28 cellular contexts compared by ENCODE assay signal in the genomic region with DNA sequence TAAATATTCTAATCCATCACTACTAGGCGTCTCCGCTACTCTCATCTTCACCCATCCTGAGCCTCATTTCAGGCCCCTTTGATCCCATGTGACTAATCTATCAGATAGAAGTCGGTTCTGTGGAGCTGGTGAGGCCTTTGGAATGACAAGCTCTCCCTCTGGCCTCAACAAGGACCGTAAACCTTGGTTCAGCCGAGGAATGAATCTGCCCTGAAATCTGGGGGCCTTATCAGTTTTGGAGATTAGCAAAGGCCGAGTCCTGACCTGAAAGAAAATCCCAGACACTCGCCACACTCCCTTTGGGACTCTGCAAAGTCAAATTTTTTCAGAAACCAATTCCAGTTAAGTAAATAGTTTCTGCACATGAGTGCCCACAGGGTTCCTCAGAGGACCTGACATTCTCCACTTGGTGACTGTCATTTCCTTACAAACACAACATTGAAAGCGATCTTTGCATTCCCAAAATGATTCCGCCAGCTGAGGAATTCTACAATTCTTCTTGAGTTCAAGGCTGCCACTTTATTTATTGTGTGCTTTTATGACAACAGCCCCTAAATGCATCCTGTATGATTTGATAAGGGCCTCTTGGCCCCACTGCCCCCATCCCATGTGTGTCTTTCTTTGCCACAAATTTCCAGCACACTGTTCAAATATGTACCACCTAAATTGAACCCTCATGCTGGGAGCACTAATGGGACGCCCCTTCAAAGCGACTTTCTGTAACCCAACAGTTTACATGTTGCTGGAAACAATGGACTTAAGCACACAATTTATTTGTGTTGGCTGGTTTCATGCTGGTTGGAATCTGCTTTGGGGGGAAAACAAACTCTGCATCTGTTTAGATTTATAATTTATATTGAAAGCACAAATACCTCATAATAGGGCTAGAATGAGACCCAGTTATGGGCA. TPM values are rescaled to one million over a fixed set of nuclear protein-coding genes. Genes with fewer than 3 reads are reported as not detected.
DNase-seq lines count a peak whose midpoint lies in the region; ATAC-seq and TF ChIP-seq lines count a peak whose summit lies in the region.
"Had no signal": no experiment of that assay in that cellular context is flagged by ENCODE, and none has a peak within 500 bp of the region (broad histone marks: within the 10 kb centered on the region; RNA-seq: fewer than 3 reads in every experiment).

No MANE protein-coding gene starts in this region.

- no peaks in the 10 kb centered on the region for H4K20me1 ChIP-seq in GM23338 (replicated peaks; ENCODE audit: insufficient read depth)

- H3K4me3 Mint-ChIP-seq in GM23338 = no peak overlapping the region
- H3K4me3 Mint-ChIP-seq in endodermal cell = peak overlapping the region; percentile 5
- no peak overlapping the region for H3K4me3 Mint-ChIP-seq in nephron progenitor cell
- H3K4me3 Mint-ChIP-seq in stimulated activated memory B cell treated with anti-CD40 and anti-IgM and Interleukin-4, amounts not matched to agents 10 μg/mL and 1 μg/mL and 100 μg/mL, for 72 hours = no peak overlapping the region
- H3K4me3 Mint-ChIP-seq: activated naive CD8-positive, alpha-beta T cell treated with anti-CD3 and anti-CD28 coated beads for 36 hours; central memory CD8-positive, alpha-beta T cell; HFFc6; natural killer cell treated with Interleukin-12 subunit alpha and Interleukin-12 subunit beta and Interleukin-15 and Interleukin-18, amount 100 ng/mL, for 72 hours; stimulated activated effector memory CD8-positive, alpha-beta T cell treated with anti-CD3 and anti-CD28 coated beads, Interleukin-12 subunit alpha, Interleukin-12 subunit beta, amount 100 ng/mL, for 72 hours had no signal

- peak overlapping the region; percentile 84; the same call in 1 of the 2 replicates for H2AFZ ChIP-seq in GM23338
- H2AFZ ChIP-seq: GM23248 had no signal

- H3K4me1 Mint-ChIP-seq in GM23338 (peaks cover 18% of the 10 kb centered on the region), endodermal cell (peaks cover 27% of the 10 kb centered on the region), nephron progenitor cell (peaks cover 23% of the 10 kb centered on the region)
- H3K4me1 Mint-ChIP-seq in stimulated activated memory B cell treated with anti-CD40 and anti-IgM and Interleukin-4, amounts not matched to agents 10 μg/mL and 1 μg/mL and 100 μg/mL, for 72 hours = no peaks in the 10 kb centered on the region
- H3K4me1 Mint-ChIP-seq: activated naive CD8-positive, alpha-beta T cell treated with anti-CD3 and anti-CD28 coated beads for 36 hours; central memory CD8-positive, alpha-beta T cell; stimulated activated effector memory CD8-positive, alpha-beta T cell treated with anti-CD3 and anti-CD28 coated beads, Interleukin-12 subunit alpha, Interleukin-12 subunit beta, amount 100 ng/mL, for 72 hours had no signal

- TF ChIP-seq CTCF in GM23338 (conservative IDR thresholded peaks at IDR 0.05; ENCODE audit: low read depth in 2 of 2) = no peak
- TF ChIP-seq CTCF in endodermal cell (conservative IDR thresholded peaks at IDR 0.05) = no peak
- TF ChIP-seq CTCF in nephron progenitor cell (IDR thresholded peaks at IDR 0.05) = no peak
- TF ChIP-seq CTCF in GM13976 (IDR thresholded peaks at IDR 0.05; ENCODE audit: borderline replicate concordance, control extremely low read depth, extremely low read depth, insufficient read depth, missing control alignments) = no peak

- 72 to 77% methylated on average over 9 to 11 of the region's 11 CpGs for WGBS in endodermal cell (ENCODE audit: insufficient coverage in 1 of 2, insufficient read length in 1 of 2), 2 experiments

- H3K9me2 ChIP-seq in GM23338 (ENCODE audit: insufficient read depth) = no peaks in the 10 kb centered on the region

- H3K79me2 ChIP-seq in GM23338 (replicated peaks; ENCODE audit: insufficient read depth) = no peaks in the 10 kb centered on the region

- no peaks in the 10 kb centered on the region; the same call in 2 of the 3 replicates for H3K9me3 Mint-ChIP-seq in GM23338
- no peaks in the 10 kb centered on the region for H3K9me3 Mint-ChIP-seq in endodermal cell
- no peaks in the 10 kb centered on the region for H3K9me3 Mint-ChIP-seq in nephron progenitor cell
- no peaks in the 10 kb centered on the region for H3K9me3 Mint-ChIP-seq in stimulated activated memory B cell treated with anti-CD40 and anti-IgM and Interleukin-4, amounts not matched to agents 10 μg/mL and 1 μg/mL and 100 μg/mL, for 72 hours
- H3K9me3 Mint-ChIP-seq: activated naive CD8-positive, alpha-beta T cell treated with anti-CD3 and anti-CD28 coated beads for 36 hours; central memory CD8-positive, alpha-beta T cell; HFFc6; natural killer cell treated with Interleukin-12 subunit alpha and Interleukin-12 subunit beta and Interleukin-15 and Interleukin-18, amount 100 ng/mL, for 72 hours; stimulated activated effector memory CD8-positive, alpha-beta T cell treated with anti-CD3 and anti-CD28 coated beads, Interleukin-12 subunit alpha, Interleukin-12 subunit beta, amount 100 ng/mL, for 72 hours had no signal

- peaks cover 20% of the 10 kb centered on the region for H3K27me3 Mint-ChIP-seq in GM23338 (ENCODE audit: insufficient read depth, low read depth, poor library complexity)
- no peaks in the 10 kb centered on the region for H3K27me3 Mint-ChIP-seq in endodermal cell (ENCODE audit: insufficient read depth)
- H3K27me3 Mint-ChIP-seq in nephron progenitor cell (ENCODE audit: low read depth, poor library complexity) = no peaks in the 10 kb centered on the region
- peaks cover 54% of the 10 kb centered on the region for H3K27me3 Mint-ChIP-seq in stimulated activated memory B cell treated with anti-CD40 and anti-IgM and Interleukin-4, amounts not matched to agents 10 μg/mL and 1 μg/mL and 100 μg/mL, for 72 hours

- peaks cover 5% of the 10 kb centered on the region; the same call in 1 of the 2 replicates for H3K4me1 ChIP-seq in GM23338 (ENCODE audit: insufficient read depth)
- peaks cover 7% of the 10 kb centered on the region for H3K4me1 ChIP-seq in endodermal cell (ENCODE audit: control insufficient read depth, insufficient read depth, low read length)
- H3K4me1 ChIP-seq: ascending aorta, pancreas, spleen had no signal

- H3K27me3 ChIP-seq in GM23338 (ENCODE audit: insufficient read depth) (no peaks in the 10 kb centered on the region), endodermal cell (ENCODE audit: control insufficient read depth, insufficient read depth, low read length, poor library complexity, severe bottlenecking) (no peaks in the 10 kb centered on the region)
- H3K27me3 ChIP-seq: ascending aorta, pancreas had no signal

- no peak overlapping the region for H3K9ac ChIP-seq in endodermal cell (ENCODE audit: extremely low read depth, low read length, poor library complexity, severe bottlenecking)
- H3K9ac ChIP-seq: GM23248 had no signal

- H3K36me3 Mint-ChIP-seq in GM23338 (ENCODE audit: low read depth) = no peaks in the 10 kb centered on the region
- no peaks in the 10 kb centered on the region for H3K36me3 Mint-ChIP-seq in endodermal cell (ENCODE audit: low read depth)
- H3K36me3 Mint-ChIP-seq in nephron progenitor cell (ENCODE audit: low read depth) = no peaks in the 10 kb centered on the region
- no peaks in the 10 kb centered on the region for H3K36me3 Mint-ChIP-seq in stimulated activated memory B cell treated with anti-CD40 and anti-IgM and Interleukin-4, amounts not matched to agents 10 μg/mL and 1 μg/mL and 100 μg/mL, for 72 hours
- H3K36me3 Mint-ChIP-seq: activated naive CD8-positive, alpha-beta T cell treated with anti-CD3 and anti-CD28 coated beads for 36 hours; natural killer cell treated with Interleukin-12 subunit alpha and Interleukin-12 subunit beta and Interleukin-15 and Interleukin-18, amount 100 ng/mL, for 72 hours; stimulated activated effector memory CD8-positive, alpha-beta T cell treated with anti-CD3 and anti-CD28 coated beads, Interleukin-12 subunit alpha, Interleukin-12 subunit beta, amount 100 ng/mL, for 72 hours had no signal

- no peak overlapping the region for H3K4me2 ChIP-seq in GM23338

- H3K36me3 ChIP-seq in GM23338 (ENCODE audit: insufficient read depth) (no peaks in the 10 kb centered on the region), endodermal cell (ENCODE audit: control insufficient read depth, insufficient read depth, low read length) (no peaks in the 10 kb centered on the region)
- H3K36me3 ChIP-seq: ascending aorta, pancreas, spleen, WERI-Rb-1 had no signal

- in situ Hi-C loops in GM13976 (cut with MboI; ENCODE audit: low sequenced_read_pairs, unreplicated experiment) = no loop called here

- ATAC-seq in GM23338 (no peak), GM19035 (IDR thresholded peaks at IDR 0.05; ENCODE audit: unreplicated experiment) (no peak)
- ATAC-seq in stimulated activated memory B cell treated with anti-CD40 and anti-IgM and Interleukin-4, amounts not matched to agents 10 μg/mL and 1 μg/mL and 100 μg/mL, for 72 hours = no peak
- ATAC-seq: mucosa of descending colon; natural killer cell treated with Interleukin-12 subunit alpha and Interleukin-12 subunit beta and Interleukin-15 and Interleukin-18, amount 100 ng/mL, for 72 hours; pancreas; stimulated activated effector memory CD8-positive, alpha-beta T cell treated with anti-CD3 and anti-CD28 coated beads, Interleukin-12 subunit alpha, Interleukin-12 subunit beta, amount 100 ng/mL, for 72 hours had no signal

- no peak for DNase-seq in GM23338 (ENCODE audit: low spot score)
- DNase-seq in NCI-H1930 (lab: John Stamatoyannopoulos, UW) = peak; percentile 12 to 13
- no peak for DNase-seq in endodermal cell
- no peak for DNase-seq in nephron progenitor cell
- no peak for DNase-seq in GM13976 (ENCODE audit: low spot score)
- DNase-seq: activated CD4-positive, alpha-beta T cell treated with anti-CD3 and anti-CD28 coated beads for 48 hours; activated CD8-positive, alpha-beta memory T cell treated with anti-CD3 and anti-CD28 coated beads for 24 hours; activated effector memory CD4-positive, alpha-beta T cell treated with anti-CD3 and anti-CD28 coated beads, Interleukin-2, amount 50 U/mL, for 16 hours; activated naive CD8-positive, alpha-beta T cell treated with anti-CD3 and anti-CD28 coated beads for 36 hours; C1 segment of cervical spinal cord; DMS79; GM23248; HFFc6; islet precursor cell; mucosa of descending colon; NCI-H1436; NCI-H226; pancreas; spleen; stimulated activated CD4-positive, alpha-beta T cell treated with anti-CD3 and anti-CD28 coated beads, Interleukin-2, amount 100 ng/mL, for 48 hours; WERI-Rb-1 had no signal

- H3K4me3 ChIP-seq in GM23338 (no peak overlapping the region), endodermal cell (ENCODE audit: low read length) (no peak overlapping the region)
- H3K4me3 ChIP-seq: ascending aorta, GM23248, mucosa of descending colon, pancreas, spleen had no signal

- no peak overlapping the region for H3K27ac ChIP-seq in GM23338 (ENCODE audit: low read depth)
- no peak overlapping the region for H3K27ac ChIP-seq in endodermal cell (ENCODE audit: low read depth, low read length)
- H3K27ac ChIP-seq: ascending aorta, GM23248, pancreas, spleen, WERI-Rb-1 had no signal

- H3K9me3 ChIP-seq in endodermal cell (ENCODE audit: control insufficient read depth, low read length) = no peaks in the 10 kb centered on the region
- H3K9me3 ChIP-seq: ascending aorta, mucosa of descending colon, pancreas, spleen had no signal

- no peaks in the 10 kb centered on the region for H3F3A ChIP-seq in GM23338 (replicated peaks; ENCODE audit: low read depth)

- H3K27ac Mint-ChIP-seq in GM23338 (no peak overlapping the region), endodermal cell (no peak overlapping the region), nephron progenitor cell (peak overlapping the region; percentile 86)
- no peak overlapping the region for H3K27ac Mint-ChIP-seq in stimulated activated memory B cell treated with anti-CD40 and anti-IgM and Interleukin-4, amounts not matched to agents 10 μg/mL and 1 μg/mL and 100 μg/mL, for 72 hours
- H3K27ac Mint-ChIP-seq: activated naive CD8-positive, alpha-beta T cell treated with anti-CD3 and anti-CD28 coated beads for 36 hours; HFFc6; natural killer cell treated with Interleukin-12 subunit alpha and Interleukin-12 subunit beta and Interleukin-15 and Interleukin-18, amount 100 ng/mL, for 72 hours; stimulated activated effector memory CD8-positive, alpha-beta T cell treated with anti-CD3 and anti-CD28 coated beads, Interleukin-12 subunit alpha, Interleukin-12 subunit beta, amount 100 ng/mL, for 72 hours had no signal

RNA-seq across cellular contexts. Expression of a gene that starts 10.0 kb away (rescaled TPM):
- 6.0 and 6.3 TPM in 2 replicates for total RNA-seq in GM23338 (2014; rRNA removed; shearing (Covaris generic))
- polyA plus RNA-seq in GM23338 (2016; fragmentation: Nextera tagmentation; extraction: Ambion mirVana) = 3.9 and 4.9 TPM in 2 replicates
- total RNA-seq in endodermal cell = 1 to 10 TPM in 1 of 2 donors, under 1 TPM in 1; 0.46 to 1.4 TPM
- polyA plus RNA-seq in endodermal cell (2013, experiment 1 of 2) = 0.96 TPM
- polyA plus RNA-seq in endodermal cell (2013, experiment 2 of 2) = 0.25 TPM
- total RNA-seq: activated naive CD8-positive, alpha-beta T cell treated with anti-CD3 and anti-CD28 coated beads for 36 hours; dermis microvascular lymphatic vessel endothelial cell; GM23248; natural killer cell treated with Interleukin-12 subunit alpha and Interleukin-12 subunit beta and Interleukin-15 and Interleukin-18, amount 100 ng/mL, for 72 hours had no signal

RNA-seq across cellular contexts. Expression of a gene that starts 30.1 kb away (rescaled TPM):
- total RNA-seq in GM23338 (2014; rRNA removed; shearing (Covaris generic)) = 29.2 and 39.7 TPM in 2 replicates
- polyA plus RNA-seq in GM23338 (2016; fragmentation: Nextera tagmentation; extraction: Ambion mirVana) = 20.0 and 23.5 TPM in 2 replicates
- 10 to 100 TPM; 29.0 to 36.7 TPM for total RNA-seq in endodermal cell
- 5.8 TPM for polyA plus RNA-seq in endodermal cell (2013, experiment 1 of 2)
- 7.0 TPM for polyA plus RNA-seq in endodermal cell (2013, experiment 2 of 2)
- total RNA-seq: GM23248 had no signal

Comparison
In these comparisons a context has a peak if more than half of its experiments do, and no peak if none do; other contexts are left out.
1. DNase-seq: peak in NCI-H1930 (2 of 2); none in GM23338 (single experiment), endodermal cell (single experiment), nephron progenitor cell (single experiment) and GM13976 (single experiment).